In genomic region chr17:15103785-15104184, GRCh38 we compare ENCODE assay signal across 21 cellular contexts.
"Had no signal": no experiment of that assay in that cellular context is flagged by ENCODE, and none has a peak within 500 bp of the region (broad histone marks: within the 10 kb centered on the region; RNA-seq: fewer than 3 reads in every experiment).

No MANE protein-coding gene starts in this region.

- DNase-seq: IMR-90, Karpas-422, KG1, MG63, NCI-H1092, NCI-H1105 treated with DMSO at 0.1 percent for 48 hours, NCI-H1417 treated with DMSO at 0.1 percent for 48 hours, NCI-H146, NCI-H1694 treated with DMSO at 0.1 percent for 48 hours, NCI-H1930, NCI-H2081, NCI-H2107, NCI-H2227 treated with DMSO at 0.1 percent for 48 hours, NCI-H524, NCI-H69, NCI-H774, RPMI8226, SHP77 treated with DMSO at 0.1 percent for 48 hours, SJCRH30 had no signal

- H3K4me3 ChIP-seq: MG63, SJCRH30 had no signal

- H3K36me3 ChIP-seq: MG63, SJCRH30 had no signal

- H3K27me3 ChIP-seq: MG63 had no signal

- H3K9me3 ChIP-seq: MG63, SJCRH30 had no signal

- H3K27ac ChIP-seq: SJCRH30 had no signal

- H3K4me1 ChIP-seq: SJCRH30 had no signal

- ATAC-seq: HepG2, SK-N-SH treated with all-trans-retinoic acid at 6 μM for 48 hours had no signal
